ENCODE assay signal across 1 cellular context in the genomic region with DNA sequence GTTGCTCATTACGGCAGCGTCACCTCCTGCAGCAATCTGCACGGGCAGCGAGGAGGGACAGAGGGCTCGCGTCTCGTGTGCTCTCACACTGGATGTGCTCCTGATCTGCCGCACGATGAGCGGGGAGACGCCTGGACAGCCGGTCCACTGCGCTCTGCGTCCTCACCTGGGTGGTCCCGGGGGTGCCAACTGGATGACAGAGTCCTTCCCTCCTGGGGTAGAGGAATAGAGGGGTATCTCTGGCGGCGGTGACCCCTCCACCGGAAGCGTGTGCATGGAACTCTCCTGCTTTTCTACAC.
TF ChIP-seq lines count a peak whose summit lies in the region.

No MANE protein-coding gene starts in this region.

TF ChIP-seq in H1, 55 proteins besides CTCF, POLR2A, EP300 and RAD21 (continued from another document):
- TF ChIP-seq NRF1 (IDR thresholded peaks at IDR 0.05; ENCODE audit: low read depth, low read length): no peak
- TF ChIP-seq CEBPB (IDR thresholded peaks at IDR 0.05; ENCODE audit: low read depth, low read length): no peak
- TF ChIP-seq BCL11A (IDR thresholded peaks at IDR 0.05; ENCODE audit: low read depth in 2 of 2, low read length in 2 of 2): no peak
- TF ChIP-seq, protein P1, sequence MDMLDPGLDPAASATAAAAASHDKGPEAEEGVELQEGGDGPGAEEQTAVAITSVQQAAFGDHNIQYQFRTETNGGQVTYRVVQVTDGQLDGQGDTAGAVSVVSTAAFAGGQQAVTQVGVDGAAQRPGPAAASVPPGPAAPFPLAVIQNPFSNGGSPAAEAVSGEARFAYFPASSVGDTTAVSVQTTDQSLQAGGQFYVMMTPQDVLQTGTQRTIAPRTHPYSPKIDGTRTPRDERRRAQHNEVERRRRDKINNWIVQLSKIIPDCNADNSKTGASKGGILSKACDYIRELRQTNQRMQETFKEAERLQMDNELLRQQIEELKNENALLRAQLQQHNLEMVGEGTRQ (IDR thresholded peaks at IDR 0.05; ENCODE audit: low read length): no peak
- no peak for TF ChIP-seq KDM5A (IDR thresholded peaks at IDR 0.05; ENCODE audit: low read length)
- no peak for TF ChIP-seq CHD2 (IDR thresholded peaks at IDR 0.05; ENCODE audit: low read length)
- TF ChIP-seq RNF2 (IDR thresholded peaks at IDR 0.05; ENCODE audit: borderline replicate concordance, low read depth, low read length, missing control alignments, poor library complexity, severe bottlenecking): no peak
- no peak for TF ChIP-seq FOSL1 (IDR thresholded peaks at IDR 0.05; ENCODE audit: insufficient read depth, low read depth, low read length)
